In the genomic region with DNA sequence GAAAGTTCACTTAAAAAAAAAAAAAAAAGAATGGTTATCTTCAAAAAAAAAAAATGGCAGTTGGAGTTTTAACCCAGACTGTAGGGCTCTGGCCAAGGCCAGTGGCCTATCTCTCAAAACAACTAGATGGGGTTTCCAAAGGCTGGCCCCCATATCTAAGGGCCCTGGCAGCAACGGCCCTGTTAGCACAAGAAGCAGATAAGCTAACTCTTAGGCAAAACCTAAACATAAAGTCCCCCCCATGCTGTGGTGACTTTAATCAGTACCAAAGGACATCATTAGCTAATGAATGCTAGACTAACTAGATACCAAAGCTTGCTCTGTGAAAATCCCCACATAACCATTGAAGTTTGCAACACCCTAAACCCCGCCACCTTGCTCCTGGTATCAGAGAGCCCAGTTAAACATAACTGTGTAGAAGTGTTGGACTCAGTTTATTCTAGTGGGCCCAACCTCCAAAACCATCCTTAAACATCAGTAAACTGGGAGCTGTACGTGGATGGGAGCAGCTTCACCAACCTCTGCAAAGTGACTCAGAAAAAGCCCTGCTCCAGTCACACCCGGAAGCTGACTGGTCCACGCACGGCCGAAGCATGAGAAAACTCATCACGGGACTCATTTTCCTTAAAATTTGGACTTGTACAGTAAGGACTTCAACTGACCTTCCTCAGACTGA, we compare ENCODE assay signal across 4 cellular contexts. TPM values are rescaled to one million over a fixed set of nuclear protein-coding genes. Genes with fewer than 3 reads are reported as not detected.
"Had no signal": no experiment of that assay in that cellular context is flagged by ENCODE, and none has a peak within 500 bp of the region (broad histone marks: within the 10 kb centered on the region; RNA-seq: fewer than 3 reads in every experiment).

No MANE protein-coding gene starts in this region.

RNA-seq across cellular contexts. Expression of gene ADCY10, which starts 47.1 kb away (rescaled TPM):
- total RNA-seq: activated CD8-positive, alpha-beta memory T cell treated with anti-CD3 and anti-CD28 coated beads for 36 hours; activated naive CD8-positive, alpha-beta T cell treated with anti-CD3 and anti-CD28 coated beads for 36 hours; activated T-cell treated with anti-CD3 and anti-CD28 coated beads, Interleukin-2, amount 50 U/mL, for 4 hours; activated T-helper 1 cell treated with anti-CD3 and anti-CD28 coated beads, Interleukin-12 subunit alpha, Interleukin-12 subunit beta, Interleukin-2, Interleukin-4 antibody, amounts not matched to agents 30 ng/mL and 10 ng/mL and 1 ng/mL, durations not matched to agents 14 hours and 24 hours and 36 hours had no signal
